Comparison of ENCODE assay signal across 8 cellular contexts in the genomic region with DNA sequence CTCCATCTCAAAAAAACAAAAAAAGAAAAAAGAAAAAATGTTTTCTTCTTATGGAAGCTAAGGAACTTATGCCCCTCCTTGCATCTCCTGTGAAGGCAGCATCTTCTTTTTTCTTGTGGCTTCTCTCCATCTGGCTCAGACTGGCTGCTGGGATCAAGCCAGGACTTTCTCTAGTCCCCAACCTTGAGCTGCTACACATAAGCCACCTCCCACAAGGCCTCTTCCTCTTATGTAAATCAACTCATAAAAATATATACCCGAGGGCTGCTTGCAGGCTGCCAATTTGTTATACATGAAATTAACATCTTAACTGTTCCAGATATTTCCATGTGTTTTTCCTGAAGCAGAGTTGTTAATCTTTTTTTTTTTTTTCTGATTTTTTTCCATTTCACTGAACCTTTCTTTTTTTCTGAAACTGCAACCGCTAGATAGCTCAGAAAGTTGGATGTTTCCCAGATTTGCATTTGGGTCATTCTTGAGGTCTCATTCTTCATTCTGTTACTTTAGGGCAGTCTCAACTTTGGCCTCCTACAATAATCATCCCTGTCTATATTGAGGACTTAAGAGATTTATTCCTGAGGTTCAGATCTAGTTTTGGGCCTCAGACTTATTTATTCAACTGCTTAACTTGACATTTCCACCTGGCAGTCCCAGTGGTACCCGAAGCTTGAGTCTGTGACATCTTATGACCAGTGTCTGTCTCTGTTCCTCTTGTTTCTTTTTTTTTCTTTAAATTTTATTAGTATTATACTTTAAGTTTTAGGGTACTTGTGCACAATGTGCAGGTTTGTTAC. TPM values are rescaled to one million over a fixed set of nuclear protein-coding genes. Genes with fewer than 3 reads are reported as not detected.
A peak's percentile ranks its signal among the peaks of the same experiment; 100 is the strongest.
DNase-seq lines count a peak whose midpoint lies in the region; ATAC-seq and TF ChIP-seq lines count a peak whose summit lies in the region.

No MANE protein-coding gene starts in this region.

- no peak overlapping the region for H3K27ac Mint-ChIP-seq in nephron progenitor cell

- no peaks in the 10 kb centered on the region for H3K27me3 ChIP-seq in OCI-LY3 (ENCODE audit: low read depth, low read length)
- no peaks in the 10 kb centered on the region for H3K27me3 ChIP-seq in left ventricle myocardium inferior (ENCODE audit: low read depth)

- peaks cover 3% of the 10 kb centered on the region for H3K27me3 Mint-ChIP-seq in nephron progenitor cell (ENCODE audit: low read depth, poor library complexity)

- H3K9me3 ChIP-seq in OCI-LY3 (ENCODE audit: insufficient read depth, low read length) (no peaks in the 10 kb centered on the region), left ventricle myocardium inferior (replicated peaks) (no peaks in the 10 kb centered on the region)

- peak; percentile 40 for DNase-seq in left ventricle myocardium inferior
- no peak for DNase-seq in nephron progenitor cell
- no peak for DNase-seq in HuH-7 (ENCODE audit: low spot score)
- DNase-seq in stimulated activated CD4-positive, alpha-beta T cell treated with anti-CD3 and anti-CD28 coated beads, Interleukin-2, amount 100 ng/mL, for 48 hours, result no peak

- no peak for TF ChIP-seq CTCF in OCI-LY3 (IDR thresholded peaks at IDR 0.05; ENCODE audit: low read depth, low read length)
- TF ChIP-seq CTCF in left ventricle myocardium inferior (IDR thresholded peaks at IDR 0.05; ENCODE audit: borderline replicate concordance), result no peak
- TF ChIP-seq CTCF in nephron progenitor cell (IDR thresholded peaks at IDR 0.05), result no peak

- H3K4me2 ChIP-seq in OCI-LY3 (ENCODE audit: low read length), result peak overlapping the region; percentile 58

- H3K4me1 ChIP-seq in OCI-LY3 (ENCODE audit: low read length) (peaks cover 9% of the 10 kb centered on the region), left ventricle myocardium inferior (peaks cover 36% of the 10 kb centered on the region)

- no peak overlapping the region for H3K9ac ChIP-seq in OCI-LY3 (ENCODE audit: low read length)

- peaks cover 16% of the 10 kb centered on the region for H3K36me3 Mint-ChIP-seq in nephron progenitor cell (ENCODE audit: low read depth)

- peaks cover 90% of the 10 kb centered on the region for H3K79me2 ChIP-seq in OCI-LY3 (ENCODE audit: low read length)

- peaks cover 43% of the 10 kb centered on the region for H4K20me1 ChIP-seq in OCI-LY3 (ENCODE audit: insufficient read depth, low read length)

- H3K9me3 Mint-ChIP-seq in nephron progenitor cell, result peaks cover 11% of the 10 kb centered on the region

- no peak overlapping the region for H3K4me3 Mint-ChIP-seq in nephron progenitor cell

- H3K27ac ChIP-seq in OCI-LY3 (ENCODE audit: low read length) (no peak overlapping the region), left ventricle myocardium inferior (replicated peaks) (peak overlapping the region; percentile 22)

- no peaks in the 10 kb centered on the region for H3K4me1 Mint-ChIP-seq in nephron progenitor cell

- H2AFZ ChIP-seq in OCI-LY3 (ENCODE audit: low read depth, low read length), result no peak overlapping the region

- H3K36me3 ChIP-seq in OCI-LY3 (replicated peaks; ENCODE audit: low read depth, low read length) (no peaks in the 10 kb centered on the region), left ventricle myocardium inferior (no peaks in the 10 kb centered on the region)

- intact Hi-C loops in left ventricle myocardium inferior (cut with micrococcal nuclease), result no loop called here

- ATAC-seq in GM18517 (IDR thresholded peaks at IDR 0.05; ENCODE audit: unreplicated experiment), result peak; percentile 75
- peak; percentile 79 for ATAC-seq in HG02678 (IDR thresholded peaks at IDR 0.05; ENCODE audit: unreplicated experiment)
- ATAC-seq in GM18505 (IDR thresholded peaks at IDR 0.05; ENCODE audit: unreplicated experiment), result no peak

- H3K4me3 ChIP-seq in OCI-LY3 (ENCODE audit: low read length) (peak overlapping the region; percentile 20; the same call in 1 of the 2 replicates), left ventricle myocardium inferior (no peak overlapping the region)

- TF ChIP-seq POLR2A in GM18505 (IDR thresholded peaks at IDR 0.05; ENCODE audit: borderline replicate concordance, extremely low read depth, insufficient read depth, insufficient read length), result no peak

RNA-seq across cellular contexts. Expression of a gene that starts 10.3 kb away (rescaled TPM):
- total RNA-seq in left ventricle myocardium inferior, result 10.8 TPM

RNA-seq across cellular contexts. Expression of a gene that starts 15.9 kb away (rescaled TPM):
- total RNA-seq in left ventricle myocardium inferior, result 11.7 TPM
